Comparison of ENCODE assay signal across 25 cellular contexts in the genomic region with DNA sequence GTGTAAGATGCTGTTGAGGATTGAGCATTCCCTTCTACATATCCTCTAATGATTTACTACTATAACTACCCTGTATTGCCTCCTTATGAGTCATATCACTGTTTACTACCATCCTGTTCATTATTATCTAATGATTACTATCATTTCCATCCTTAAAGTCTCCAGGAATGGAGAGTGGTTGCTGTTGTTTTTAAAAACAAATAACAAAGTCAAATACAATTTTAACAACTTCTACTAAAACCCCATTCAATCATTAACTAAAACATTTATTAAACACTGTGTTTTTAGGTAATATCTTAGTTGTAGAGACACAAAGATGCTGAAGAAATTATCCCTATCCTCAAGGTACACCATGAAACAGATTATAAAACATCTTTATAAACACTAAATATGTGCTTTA.
"Had no signal": no experiment of that assay in that cellular context is flagged by ENCODE, and none has a peak within 500 bp of the region (broad histone marks: within the 10 kb centered on the region; RNA-seq: fewer than 3 reads in every experiment).

No MANE protein-coding gene starts in this region.

- H3K36me3 ChIP-seq: pancreas, prostate gland, right lobe of liver, sigmoid colon, stomach, thoracic aorta, thyroid gland, transverse colon, vagina had no signal

- DNase-seq: naive B cell; naive thymus-derived CD8-positive, alpha-beta T cell; nephron progenitor cell; nucleus accumbens; pancreas; right cardiac atrium; right lobe of liver; sigmoid colon; small intestine; stimulated activated CD4-positive, alpha-beta T cell treated with anti-CD3 and anti-CD28 coated beads, Interleukin-15, amount 100 ng/mL, for 24 hours; stimulated activated CD4-positive, alpha-beta T cell treated with anti-CD3 and anti-CD28 coated beads, Interleukin-2, amount 100 ng/mL, for 24 hours; stimulated activated CD4-positive, alpha-beta T cell treated with anti-CD3 and anti-CD28 coated beads, Interleukin-2, amount 100 ng/mL, for 48 hours; stimulated activated CD4-positive, alpha-beta T cell treated with anti-CD3 and anti-CD28 coated beads, Interleukin-4, amount 100 ng/mL, for 24 hours; stimulated activated naive B cell treated with anti-CD40 and anti-IgM and Interleukin-4, amounts not matched to agents 10 μg/mL and 1 μg/mL and 100 μg/mL, for 72 hours; stimulated activated naive CD4-positive, alpha-beta T cell treated with Interleukin-2 at 50 U/mL for 16 hours; stomach; thyroid gland; transverse colon had no signal

- H3K9me3 ChIP-seq: neutrophil, pancreas, prostate gland, thyroid gland, transverse colon, vagina had no signal

- ATAC-seq: naive thymus-derived CD8-positive, alpha-beta T cell; natural killer cell treated with Interleukin-12 subunit alpha and Interleukin-12 subunit beta and Interleukin-15 and Interleukin-18, amount 100 ng/mL, for 72 hours; pancreas; right cardiac atrium; right lobe of liver; stimulated activated effector memory CD8-positive, alpha-beta T cell treated with anti-CD3 and anti-CD28 coated beads, Interleukin-12 subunit alpha, Interleukin-12 subunit beta, amount 100 ng/mL, for 72 hours; stimulated activated naive B cell treated with anti-CD40 and anti-IgM and Interleukin-4, amounts not matched to agents 10 μg/mL and 1 μg/mL and 100 μg/mL, for 72 hours had no signal

- H3K27me3 ChIP-seq: neutrophil, pancreas, right lobe of liver, sigmoid colon, stomach, thyroid gland, transverse colon, vagina had no signal

- FAIRE-seq: pancreas, small intestine, urothelium cell line had no signal

- H3K4me1 ChIP-seq: pancreas, prostate gland, right lobe of liver, sigmoid colon, stomach, thyroid gland, transverse colon, vagina had no signal

- H3K4me3 ChIP-seq: pancreas, prostate gland, right lobe of liver, sigmoid colon, stomach, thoracic aorta, thyroid gland, transverse colon, vagina had no signal

- H3K27ac ChIP-seq: neutrophil, pancreas, prostate gland, right lobe of liver, sigmoid colon, stomach, thoracic aorta, thyroid gland, transverse colon, vagina had no signal
